ENCODE assay signal across 9 cellular contexts in the genomic region with DNA sequence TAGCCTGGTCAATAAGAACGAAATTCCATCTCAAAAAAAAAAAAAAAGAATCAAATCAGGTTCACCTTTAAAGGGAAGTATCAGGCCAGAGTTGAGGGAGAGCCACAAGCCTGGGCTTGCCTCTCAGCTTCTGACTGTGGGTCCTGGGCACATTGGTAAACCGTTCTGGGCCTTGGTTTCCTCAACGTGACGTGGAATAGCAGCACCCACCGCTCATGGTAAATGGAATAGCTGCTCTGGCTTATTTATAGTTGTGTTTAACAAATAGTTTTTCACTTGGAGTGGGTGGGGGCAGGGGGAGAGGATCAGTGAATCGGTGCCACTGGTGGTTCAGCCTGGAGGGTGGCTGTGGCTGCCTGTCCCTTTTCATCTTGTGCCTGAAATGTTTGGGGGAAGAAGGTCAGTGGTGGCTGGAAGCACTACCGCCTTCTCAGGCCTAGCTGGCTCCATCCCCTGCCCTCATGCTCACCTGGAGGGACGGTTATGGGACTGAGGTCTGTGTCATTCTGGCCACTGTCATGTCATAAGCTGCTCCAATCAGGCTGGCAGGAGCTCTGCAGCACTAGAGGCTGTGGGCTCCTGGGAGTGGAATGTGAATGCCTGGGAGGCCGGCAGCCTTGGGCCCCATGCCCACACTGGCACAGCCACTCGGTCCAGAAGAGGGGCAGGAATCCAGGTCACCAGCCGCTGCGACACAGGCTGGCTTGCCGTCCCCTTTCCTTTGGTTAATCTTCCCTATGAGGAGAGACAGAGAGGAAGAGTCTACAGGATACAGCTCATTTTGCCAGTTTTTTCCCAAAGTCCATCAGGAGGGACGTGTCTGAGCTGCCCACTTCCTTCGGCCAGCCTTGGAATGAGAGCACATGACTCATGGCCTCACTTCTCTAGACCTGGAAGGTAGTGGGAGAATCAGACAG. TPM values are rescaled to one million over a fixed set of nuclear protein-coding genes. Genes with fewer than 3 reads are reported as not detected.
A peak's percentile ranks its signal among the peaks of the same experiment; 100 is the strongest.
DNase-seq lines count a peak whose midpoint lies in the region; ATAC-seq and TF ChIP-seq lines count a peak whose summit lies in the region.
"Had no signal": no experiment of that assay in that cellular context is flagged by ENCODE, and none has a peak within 500 bp of the region (broad histone marks: within the 10 kb centered on the region; RNA-seq: fewer than 3 reads in every experiment).

No MANE protein-coding gene starts in this region.

- H3K4me2 ChIP-seq in HCT116 (ENCODE audit: low read length) = peak overlapping the region; percentile 2

- no peak for TF ChIP-seq POLR2A in HCT116 (IDR thresholded peaks at IDR 0.05; ENCODE audit: borderline replicate concordance, extremely low read depth, insufficient read depth, insufficient read length)

- RAD21 ChIA-PET in HCT116 (lab: Charles Lee; ENCODE audit: low non-redundant PET in 1 of 2, low total read pairs in 2 of 2, uncharacterized antibody in 2 of 2, unreplicated experiment in 2 of 2) = interaction anchor here in 1 of 2 experiments (0.7 kb wide), 2 partner anchors 22 to 55 kb away, joined by 3 to 4 read pairs; no protein-coding TSS in a partner anchor

- no TSS peak for BruUV-seq in HCT116 (replicated peaks; lab: Mats Ljungman, UMichigan)

- peaks cover 81% of the 10 kb centered on the region for H3K4me1 Mint-ChIP-seq in stimulated activated effector memory CD8-positive, alpha-beta T cell treated with anti-CD3 and anti-CD28 coated beads, Interleukin-12 subunit alpha, Interleukin-12 subunit beta, amount 100 ng/mL, for 72 hours

- H3K9me3 Mint-ChIP-seq in stimulated activated effector memory CD8-positive, alpha-beta T cell treated with anti-CD3 and anti-CD28 coated beads, Interleukin-12 subunit alpha, Interleukin-12 subunit beta, amount 100 ng/mL, for 72 hours = no peaks in the 10 kb centered on the region

- TF ChIP-seq CTCF in HCT116 (IDR thresholded peaks at IDR 0.05 in 2 of 3, conservative IDR thresholded peaks at IDR 0.05 in 1 of 3; ENCODE audit: borderline replicate concordance in 1 of 3, insufficient read depth in 1 of 3, low read depth in 2 of 3, low read length in 2 of 3) = no peak

- peaks cover 44% of the 10 kb centered on the region for H3K36me3 Mint-ChIP-seq in stimulated activated effector memory CD8-positive, alpha-beta T cell treated with anti-CD3 and anti-CD28 coated beads, Interleukin-12 subunit alpha, Interleukin-12 subunit beta, amount 100 ng/mL, for 72 hours

- H3K27ac ChIP-seq in HCT116 (ENCODE audit: low read depth, low read length) (peak overlapping the region; percentile 54), adipose tissue (ENCODE audit: low read depth, low read length) (peak overlapping the region; percentile 51)

- H4K20me1 ChIP-seq in HCT116 (ENCODE audit: insufficient read depth) = no peaks in the 10 kb centered on the region

- TF ChIP-seq RAD21 in HCT116 (IDR thresholded peaks at IDR 0.05; ENCODE audit: low read depth) = no peak

- no peak overlapping the region for H2AFZ ChIP-seq in HCT116 (ENCODE audit: low read depth, low read length, poor library complexity, severe bottlenecking)

- intact Hi-C loops in HCT116 (cut with micrococcal nuclease) = no loop called here

- H3K9ac ChIP-seq in HCT116 (ENCODE audit: low read length) = no peak overlapping the region

- no peaks in the 10 kb centered on the region for H3K9me2 ChIP-seq in HCT116 (ENCODE audit: insufficient read depth)

- peaks cover 29 to 45% of the 10 kb centered on the region in 2 experiments for H3K4me1 ChIP-seq in HCT116 (ENCODE audit: control insufficient read depth in 1 of 2, insufficient read depth in 2 of 2, low read length in 2 of 2)

- ATAC-seq in HCT116 (no peak), GM21360 (IDR thresholded peaks at IDR 0.05; ENCODE audit: unreplicated experiment) (no peak), GM19023 (IDR thresholded peaks at IDR 0.05; ENCODE audit: unreplicated experiment) (no peak)
- ATAC-seq in stimulated activated effector memory CD8-positive, alpha-beta T cell treated with anti-CD3 and anti-CD28 coated beads, Interleukin-12 subunit alpha, Interleukin-12 subunit beta, amount 100 ng/mL, for 72 hours = no peak
- ATAC-seq: PC-3 had no signal

- H3K27ac Mint-ChIP-seq in stimulated activated effector memory CD8-positive, alpha-beta T cell treated with anti-CD3 and anti-CD28 coated beads, Interleukin-12 subunit alpha, Interleukin-12 subunit beta, amount 100 ng/mL, for 72 hours = peak overlapping the region; percentile 61

- H3K36me3 ChIP-seq in HCT116 (ENCODE audit: control insufficient read depth in 1 of 2, insufficient read depth in 2 of 2, low read length in 2 of 2) = no peaks in the 10 kb centered on the region

- CTCF ChIA-PET in HCT116 (lab: Charles Lee) = interaction anchor here (0.8 to 5.2 kb wide), 4 partner anchors 13 to 1127 kb away, joined by 3 to 22 read pairs (median 3); no protein-coding TSS in a partner anchor

- WGBS in adipose tissue, 3 donors = 50 to 80% (median 71%) methylated on average over 15 of the region's 15 CpGs

- H3K4me3 ChIP-seq in HCT116 (replicated peaks in 1 of 2; ENCODE audit: low read depth in 1 of 2, low read length in 2 of 2) = no peak overlapping the region

- no peaks in the 10 kb centered on the region for H3K79me2 ChIP-seq in HCT116 (ENCODE audit: insufficient read depth, low read length)

- DNase-seq in HCT116 (ENCODE audit: low read depth, low spot score) (no peak), islet precursor cell (peak; percentile 60), NCI-H510A (lab: John Stamatoyannopoulos, UW) (no peak), germinal center (ENCODE audit: low spot score) (no peak)
- no peak for DNase-seq in stimulated activated effector memory CD8-positive, alpha-beta T cell treated with anti-CD3 and anti-CD28 coated beads, Interleukin-12 subunit alpha, Interleukin-12 subunit beta, amount 100 ng/mL, for 72 hours (ENCODE audit: low spot score in 2 of 2)
- DNase-seq: PC-3 had no signal

- H3K4me3 Mint-ChIP-seq in stimulated activated effector memory CD8-positive, alpha-beta T cell treated with anti-CD3 and anti-CD28 coated beads, Interleukin-12 subunit alpha, Interleukin-12 subunit beta, amount 100 ng/mL, for 72 hours = no peak overlapping the region

- no peaks in the 10 kb centered on the region for H3K9me3 ChIP-seq in HCT116 (ENCODE audit: control insufficient read depth in 1 of 2, insufficient read depth in 1 of 2, low read depth in 1 of 2, low read length in 2 of 2)

- H3K27me3 ChIP-seq in HCT116 (ENCODE audit: insufficient read depth, low read length) = no peaks in the 10 kb centered on the region

- POLR2A ChIA-PET in HCT116 (lab: Charles Lee) = interaction anchor here (1.4 kb wide), 1 partner anchor 120 kb away, joined by 3 read pairs; no protein-coding TSS in a partner anchor

TF ChIP-seq in HCT116, 20 proteins besides CTCF, POLR2A, EP300 and RAD21:
- TF ChIP-seq ELF1 (IDR thresholded peaks at IDR 0.05; ENCODE audit: borderline replicate concordance, low read depth) (no peak), FOSL1 (IDR thresholded peaks at IDR 0.05; ENCODE audit: low read depth) (no peak), ZFX (IDR thresholded peaks at IDR 0.05) (no peak)

RNA-seq across cellular contexts. Expression of gene CCR7, which starts 27.0 kb away (rescaled TPM):
- total RNA-seq in HCT116 (2021; ENCODE audit: unreplicated experiment) = 0.69 TPM
- 0.15 TPM in 1 of 2 replicates, not detected in the other for polyA plus RNA-seq in HCT116 (2012)
- 1 to 10 TPM in 2 of 3 donors, under 1 TPM in 1; 0.56 to 2.8 (median 1.7) TPM for polyA plus RNA-seq in adipose tissue
- total RNA-seq: PC-3 had no signal

RNA-seq across cellular contexts. Expression of gene TNS4, which starts 36.9 kb away (rescaled TPM):
- 36.6 TPM for total RNA-seq in HCT116 (2021; ENCODE audit: unreplicated experiment)
- polyA plus RNA-seq in HCT116 (2012) = 7.4 and 9.3 TPM in 2 replicates
- polyA plus RNA-seq in adipose tissue = under 1 TPM in 2 of 3 donors, not detected in 1; 0.01 to 0.19 TPM
